10 cellular contexts compared by ENCODE assay signal in the genomic region with DNA sequence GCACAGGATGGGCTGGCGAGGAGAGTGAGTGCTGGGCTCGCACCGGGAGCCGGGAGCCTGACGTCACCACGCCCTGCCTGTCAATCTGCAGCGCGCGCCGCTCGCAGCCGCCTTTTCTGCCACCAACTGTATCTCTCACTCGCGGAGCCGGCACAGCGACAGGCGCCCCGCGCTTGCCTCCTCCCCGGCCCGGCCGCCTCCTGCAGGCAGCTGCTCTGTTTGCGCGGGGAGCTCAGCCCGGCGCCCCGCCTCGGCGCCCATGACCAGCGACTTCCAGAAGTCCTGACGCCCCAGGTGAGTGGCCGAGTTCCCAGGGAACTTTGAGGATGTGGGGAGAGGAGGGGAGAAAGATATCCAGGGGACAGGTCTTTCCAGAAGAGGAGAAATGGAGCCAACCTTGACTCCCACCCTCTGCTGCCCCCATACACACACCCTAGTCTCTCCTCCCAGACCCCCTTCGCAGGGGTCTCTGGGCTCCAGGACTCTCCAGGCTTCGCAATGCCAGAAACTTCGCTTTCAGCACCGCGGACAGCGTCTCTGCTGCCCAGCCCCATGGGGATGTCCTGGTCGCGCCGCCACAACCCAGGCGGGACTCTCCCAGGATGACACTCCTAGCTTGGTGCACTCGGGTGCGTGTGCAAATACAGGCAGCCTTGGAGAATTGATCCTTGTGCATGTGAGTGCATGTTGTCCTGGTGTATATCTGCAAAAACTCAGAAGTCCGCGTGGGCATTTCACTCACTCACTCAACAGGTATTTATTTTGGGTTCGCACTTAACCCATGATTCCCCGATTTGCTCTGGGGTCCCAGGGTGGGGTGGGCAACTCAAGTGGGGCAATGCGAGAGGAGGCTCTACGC. TPM values are rescaled to one million over a fixed set of nuclear protein-coding genes. Genes with fewer than 3 reads are reported as not detected.
DNase-seq lines count a peak whose midpoint lies in the region; ATAC-seq, FAIRE-seq and TF ChIP-seq lines count a peak whose summit lies in the region.
"Had no signal": no experiment of that assay in that cellular context is flagged by ENCODE, and none has a peak within 500 bp of the region (broad histone marks: within the 10 kb centered on the region; RNA-seq: fewer than 3 reads in every experiment).

A gene with protein sequence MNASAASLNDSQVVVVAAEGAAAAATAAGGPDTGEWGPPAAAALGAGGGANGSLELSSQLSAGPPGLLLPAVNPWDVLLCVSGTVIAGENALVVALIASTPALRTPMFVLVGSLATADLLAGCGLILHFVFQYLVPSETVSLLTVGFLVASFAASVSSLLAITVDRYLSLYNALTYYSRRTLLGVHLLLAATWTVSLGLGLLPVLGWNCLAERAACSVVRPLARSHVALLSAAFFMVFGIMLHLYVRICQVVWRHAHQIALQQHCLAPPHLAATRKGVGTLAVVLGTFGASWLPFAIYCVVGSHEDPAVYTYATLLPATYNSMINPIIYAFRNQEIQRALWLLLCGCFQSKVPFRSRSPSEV (plus strand): TSS at position 138 of the 859 bp plus-strand sequence. CDS start 802 bp downstream, outside the sequence.

- intact Hi-C loops in gastrocnemius medialis (cut with DNase I; ENCODE audit: low total_unique reads) = no loop called here

- H3K9me3 Mint-ChIP-seq in H9 = no peaks in the 10 kb centered on the region; a peak in 1 of 5 replicates
- peaks cover 3% of the 10 kb centered on the region for H3K9me3 Mint-ChIP-seq in activated T-cell treated with anti-CD3 and anti-CD28 coated beads, Interleukin-2, amount 50 U/mL, for 24 hours

- H3K14ac ChIP-seq in H9 (ENCODE audit: insufficient read depth, low read length) = no peak within 1 kb of the TSS

- no peak for TF ChIP-seq RAD21 in A549 (conservative IDR thresholded peaks at IDR 0.05 in 1 of 2, IDR thresholded peaks at IDR 0.05 in 1 of 2)

- H3K4me1 Mint-ChIP-seq in H9 = peaks cover 4 to 11% of the 10 kb centered on the region in 2 experiments
- H3K4me1 Mint-ChIP-seq in activated T-cell treated with anti-CD3 and anti-CD28 coated beads, Interleukin-2, amount 50 U/mL, for 24 hours (ENCODE audit: low read depth) = no peaks in the 10 kb centered on the region
- H3K4me1 Mint-ChIP-seq: CD4-positive, CD25-positive, alpha-beta regulatory T cell had no signal

- POLR2A ChIA-PET in A549 (lab: Yijun Ruan, JAX) = no interaction called here

- H3K9me3 ChIP-seq in A549 (no peaks in the 10 kb centered on the region), H9 (ENCODE audit: control insufficient read depth, low read depth, low read length) (no peaks in the 10 kb centered on the region), gastrocnemius medialis (no peaks in the 10 kb centered on the region)

- no peak for TF ChIP-seq POLR2A in A549 (IDR thresholded peaks at IDR 0.05; ENCODE audit: low read length)
- TF ChIP-seq POLR2A in gastrocnemius medialis (IDR thresholded peaks at IDR 0.05) = no peak

- DNase-seq in A549 (ENCODE audit: low read depth in 1 of 2, low spot score in 1 of 2) (peak; percentile 3 to 11), H9 (peak; percentile 87), NCI-H345 treated with DMSO at 0.1 percent for 48 hours (lab: John Stamatoyannopoulos, UW; ENCODE audit: unreplicated experiment) (peak; percentile 83), foreskin melanocyte (peak; percentile 37), nucleus accumbens (lab: John Stamatoyannopoulos, UW) (peak in 38 of 56 donors; percentile 9 to 87 (median 44)), gastrocnemius medialis (no peak)
- peak; percentile 51 for DNase-seq in activated T-cell treated with anti-CD3 and anti-CD28 coated beads, Interleukin-2, amount 50 U/mL, for 24 hours

- H2BK20ac ChIP-seq in H9 (ENCODE audit: low read depth, low read length, poor library complexity, severe bottlenecking) = no peak within 1 kb of the TSS

- FAIRE-seq in A549 (lab: Jason Lieb, UNC) = no peak

- no peak within 1 kb of the TSS for H3K56ac ChIP-seq in H9 (ENCODE audit: insufficient read length, low read depth, low read length)

- H3K27me3 ChIP-seq in H9 (ENCODE audit: insufficient read depth, low read length) (peaks cover 2% of the 10 kb centered on the region; the same call in 1 of the 2 replicates), gastrocnemius medialis (peaks cover 22 to 33% (median 29%) of the 10 kb centered on the region in 3 donors)

- H3K23me2 ChIP-seq in H9 (ENCODE audit: insufficient read length, low read depth, low read length, poor library complexity, severe bottlenecking) = peaks cover 16% of the 10 kb centered on the region

- H3K27me3 Mint-ChIP-seq in H9 (ENCODE audit: low read depth) = peaks cover 75% of the 10 kb centered on the region
- peaks cover 86% of the 10 kb centered on the region for H3K27me3 Mint-ChIP-seq in activated T-cell treated with anti-CD3 and anti-CD28 coated beads, Interleukin-2, amount 50 U/mL, for 24 hours

- in situ Hi-C loops in gastrocnemius medialis (cut with MboI; ENCODE audit: low sequenced_read_pairs in 4 of 4) = no loop called here

- no peak within 1 kb of the TSS for H3K9ac ChIP-seq in H9 (ENCODE audit: extremely low read depth, insufficient read length, low read length)

- H3K4me1 ChIP-seq in A549 (no peaks in the 10 kb centered on the region), H9 (ENCODE audit: insufficient read depth, low read length) (no peaks in the 10 kb centered on the region), gastrocnemius medialis (no peaks in the 10 kb centered on the region)

- no peak within 1 kb of the TSS for H3K4me2 ChIP-seq in A549
- peak within 1 kb of the TSS; percentile 84 for H3K4me2 ChIP-seq in H9 (ENCODE audit: insufficient read depth, insufficient read length, low read length)

- H3K36me3 Mint-ChIP-seq in H9 (ENCODE audit: insufficient read depth in 1 of 3, low read depth in 3 of 3) = no peaks in the 10 kb centered on the region
- no peaks in the 10 kb centered on the region for H3K36me3 Mint-ChIP-seq in activated T-cell treated with anti-CD3 and anti-CD28 coated beads, Interleukin-2, amount 50 U/mL, for 24 hours (ENCODE audit: low read depth)
- H3K36me3 Mint-ChIP-seq: CD4-positive, CD25-positive, alpha-beta regulatory T cell had no signal

- H3K36me3 ChIP-seq in gastrocnemius medialis = no peaks in the 10 kb centered on the region

- H3K18ac ChIP-seq in H9 (ENCODE audit: insufficient read length, low read depth, low read length) = no peak within 1 kb of the TSS

- H2BK15ac ChIP-seq in H9 (ENCODE audit: low read depth, low read length) = no peak within 1 kb of the TSS

- TF ChIP-seq CTCF in A549 (IDR thresholded peaks at IDR 0.05) (no peak), H9 (conservative IDR thresholded peaks at IDR 0.05) (no peak), gastrocnemius medialis (IDR thresholded peaks at IDR 0.05 in 4 of 5, conservative IDR thresholded peaks at IDR 0.05 in 1 of 5) (no peak)

- no peaks in the 10 kb centered on the region for H4K20me1 ChIP-seq in H9 (ENCODE audit: control insufficient read depth, insufficient read depth, insufficient read length)

- H2BK5ac ChIP-seq in H9 (ENCODE audit: insufficient read length, low read length) = no peak within 1 kb of the TSS

- H4K8ac ChIP-seq in H9 (replicated peaks; ENCODE audit: insufficient read length, low read depth, low read length) = no peak within 1 kb of the TSS

- peak; percentile 76 to 85 for ATAC-seq in A549
- no peak for ATAC-seq in gastrocnemius medialis
- ATAC-seq in GM21367 (IDR thresholded peaks at IDR 0.05; ENCODE audit: unreplicated experiment) = no peak

- CTCF ChIA-PET in A549 (lab: Yijun Ruan, JAX) = interaction anchor here (0.9 kb wide), 1 partner anchor 9 kb away, joined by 3 read pairs; no protein-coding TSS in a partner anchor

- H2AK5ac ChIP-seq in H9 (ENCODE audit: insufficient read length, low read length) = no peak within 1 kb of the TSS

- no peak within 1 kb of the TSS for H2BK120ac ChIP-seq in H9 (ENCODE audit: low read depth, low read length, poor library complexity, severe bottlenecking)

- H4K91ac ChIP-seq in H9 (ENCODE audit: insufficient read length, low read depth, low read length) = no peak within 1 kb of the TSS

- H3K23ac ChIP-seq in H9 (ENCODE audit: insufficient read length, low read depth, low read length) = no peak within 1 kb of the TSS

- 9% methylated on average over 19 of the region's 50 CpGs for WGBS in A549 (ENCODE audit: missing lambda C conversion rate)
- no CpG with 5 or more reads among the region's 50 CpGs for WGBS in H9 (ENCODE audit: extremely low coverage, insufficient read length, low lambda C conversion rate)

- peak within 1 kb of the TSS; percentile 78 to 90 for H3K4me3 Mint-ChIP-seq in H9
- H3K4me3 Mint-ChIP-seq in activated T-cell treated with anti-CD3 and anti-CD28 coated beads, Interleukin-2, amount 50 U/mL, for 24 hours = no peak within 1 kb of the TSS
- H3K4me3 Mint-ChIP-seq: CD4-positive, CD25-positive, alpha-beta regulatory T cell had no signal

- H3K27ac ChIP-seq in A549 = no peak within 1 kb of the TSS
- no peak within 1 kb of the TSS for H3K27ac ChIP-seq in H9 (ENCODE audit: insufficient read length, low read depth, low read length)
- no peak within 1 kb of the TSS for H3K27ac ChIP-seq in gastrocnemius medialis

- peak within 1 kb of the TSS; percentile 9 for H2AFZ ChIP-seq in H9 (ENCODE audit: low read length)

- no peak within 1 kb of the TSS for H3K4ac ChIP-seq in H9 (ENCODE audit: low read depth, low read length)

- no peaks in the 10 kb centered on the region for H3K79me1 ChIP-seq in H9 (ENCODE audit: insufficient read depth, low read depth, low read length, poor library complexity, severe bottlenecking)

- H3K79me2 ChIP-seq in H9 (ENCODE audit: insufficient read depth, low read length) = no peaks in the 10 kb centered on the region

- no peak within 1 kb of the TSS for H2BK12ac ChIP-seq in H9 (ENCODE audit: insufficient read length, low read depth, low read length)

- H3K27ac Mint-ChIP-seq in H9 = no peak within 1 kb of the TSS; a peak in 2 of 7 replicates
- no peak within 1 kb of the TSS for H3K27ac Mint-ChIP-seq in activated T-cell treated with anti-CD3 and anti-CD28 coated beads, Interleukin-2, amount 50 U/mL, for 24 hours
- H3K27ac Mint-ChIP-seq: CD4-positive, CD25-positive, alpha-beta regulatory T cell had no signal

- no peak within 1 kb of the TSS for H4K5ac ChIP-seq in H9 (ENCODE audit: insufficient read length, low read depth, low read length)

- no peak within 1 kb of the TSS for H3T11ph ChIP-seq in H9 (ENCODE audit: low read length)

- H3K4me3 ChIP-seq in A549 (no peak within 1 kb of the TSS), gastrocnemius medialis (no peak within 1 kb of the TSS)

- TF ChIP-seq EP300 in A549 (IDR thresholded peaks at IDR 0.05) = no peak

TF ChIP-seq in A549, 52 proteins besides CTCF, POLR2A, EP300 and RAD21 (continues in another document):
- TF ChIP-seq FOSL2 (IDR thresholded peaks at IDR 0.05) (no peak), FOSL2 (CRISPR knock-in tag; IDR thresholded peaks at IDR 0.05) (no peak), SMC3 (IDR thresholded peaks at IDR 0.05) (no peak)

RNA-seq across cellular contexts. Expression of the gene that starts here (rescaled TPM):
- polyA plus RNA-seq in A549 (2011; rRNA removed) (not detected in 2 replicates), A549 (2017; fragmentation: RNase III; extraction: RNeasy Plus Mini Kit Qiagen cat#74134 plus additional on column Dnase treatment) (not detected in 3 replicates)
- not detected in 2 replicates for polyA plus RNA-seq in A549 (2012; cell fraction: cytosol; rRNA removed)
- polyA plus RNA-seq in A549 (2012; cell fraction: nucleus; rRNA removed) = not detected in 2 replicates
- not detected in 2 replicates for polyA minus RNA-seq in A549 (2011; rRNA and poly(A)+ RNA removed)
- total RNA-seq in H9 (2021) (0.20 TPM in 1 of 2 replicates, not detected in the other), gastrocnemius medialis (not detected)
- total RNA-seq: CD4-positive, CD25-positive, alpha-beta regulatory T cell; subcutaneous adipose tissue had no signal
- polyA plus RNA-seq: CD4-positive, CD25-positive, alpha-beta regulatory T cell had no signal

Comparison
In these comparisons a context has a peak if more than half of its experiments do, and no peak if none do; other contexts are left out.
1. Peak in DNase-seq and ATAC-seq in A549; RNA of the gene not detected or under 1 TPM.
2. Peak in DNase-seq and H3K4me2 ChIP-seq in H9; RNA of the gene not detected or under 1 TPM.
3. DNase-seq: peak in NCI-H345 treated with DMSO at 0.1 percent for 48 hours (single experiment), activated T-cell treated with anti-CD3 and anti-CD28 coated beads, Interleukin-2, amount 50 U/mL, for 24 hours (single experiment), foreskin melanocyte (single experiment) and nucleus accumbens (38 of 56); none in gastrocnemius medialis (0 of 2).